12 cellular contexts compared by ENCODE assay signal in the genomic region with DNA sequence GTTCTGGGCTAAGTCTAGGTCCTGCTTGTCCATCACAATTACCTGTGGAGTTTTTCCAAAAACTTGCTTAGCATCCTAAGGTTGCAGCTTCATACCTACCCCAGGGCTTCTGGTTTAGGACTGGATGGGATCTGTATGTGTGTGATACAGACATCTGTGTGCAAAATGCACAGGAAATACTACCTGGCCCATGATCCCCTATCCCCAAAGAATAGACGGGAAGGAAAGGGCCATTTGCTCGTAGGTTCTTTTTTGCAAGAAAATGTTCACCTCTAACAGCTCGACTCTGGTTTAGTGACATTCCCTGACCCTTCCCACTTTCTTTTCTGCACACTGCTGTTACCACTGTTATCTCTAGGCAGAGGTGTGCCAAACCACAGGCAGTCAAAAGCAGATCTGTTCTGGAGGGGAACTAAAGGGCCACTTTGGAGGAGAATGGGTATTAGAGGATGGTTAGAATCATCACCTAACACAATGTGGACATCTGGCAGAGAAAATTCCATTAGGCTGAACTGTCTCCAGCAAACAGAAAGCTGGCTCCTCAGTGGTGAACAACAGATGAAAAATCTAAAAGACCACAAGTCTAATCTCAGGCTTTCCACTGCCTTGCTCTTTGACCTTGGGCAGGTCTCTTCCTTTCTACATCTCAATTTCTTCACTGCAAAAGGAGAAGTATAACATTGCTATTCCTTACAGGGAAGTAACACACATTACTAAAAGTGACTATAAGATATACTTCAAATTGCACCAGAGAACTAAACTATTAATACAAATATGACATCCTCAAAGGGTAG.
A peak's percentile ranks its signal among the peaks of the same experiment; 100 is the strongest.
DNase-seq lines count a peak whose midpoint lies in the region; TF ChIP-seq lines count a peak whose summit lies in the region.
"Had no signal": no experiment of that assay in that cellular context is flagged by ENCODE, and none has a peak within 500 bp of the region (broad histone marks: within the 10 kb centered on the region; RNA-seq: fewer than 3 reads in every experiment).

No MANE protein-coding gene starts in this region.

- CTCF ChIA-PET in RWPE1 (lab: Yijun Ruan, JAX), result no interaction called here

- DNase-seq in activated CD4-positive, alpha-beta T cell treated with anti-CD3 and anti-CD28 coated beads, Interleukin-2, amount 10 ng/mL, durations not matched to agents 24 days and 14 days, result no peak
- DNase-seq in activated CD4-positive, alpha-beta T cell treated with anti-CD3 and anti-CD28 coated beads, Interleukin-2, amount 50 U/mL, for 48 hours, result no peak
- DNase-seq in RWPE1 (ENCODE audit: low spot score) (peak; percentile 20), fibroblast of mammary gland (ENCODE audit: low read depth) (peak; percentile 86), spleen (no peak), T-helper 9 cell (no peak), prostate gland (ENCODE audit: low spot score) (no peak)
- DNase-seq in effector CD8-positive, alpha-beta T cell (lab: John Stamatoyannopoulos, UW), result no peak
- DNase-seq: NK-92 treated with Interleukin-12 subunit alpha and Interleukin-12 subunit beta, amount 100 ng/mL, for 24 hours had no signal

- no peaks in the 10 kb centered on the region for H3K27me3 Mint-ChIP-seq in activated CD4-positive, alpha-beta T cell treated with anti-CD3 and anti-CD28 coated beads, Interleukin-2, amount 10 ng/mL, durations not matched to agents 24 days and 14 days

- H3K9me3 Mint-ChIP-seq in activated CD4-positive, alpha-beta T cell treated with anti-CD3 and anti-CD28 coated beads, Interleukin-2, amount 10 ng/mL, durations not matched to agents 24 days and 14 days, result no peaks in the 10 kb centered on the region
- H3K9me3 Mint-ChIP-seq: activated T-helper 1 cell treated with anti-CD3 and anti-CD28 coated beads, Interleukin-12 subunit alpha, Interleukin-12 subunit beta, Interleukin-2, Interleukin-4 antibody, amounts not matched to agents 30 ng/mL and 10 ng/mL and 1 ng/mL, durations not matched to agents 14 hours and 24 hours and 36 hours had no signal

- H3K27ac ChIP-seq in RWPE1, result peak overlapping the region; percentile 83
- H3K27ac ChIP-seq in spleen, result peak overlapping the region in 7 of 8 donors; percentile 3 to 83 (median 77)
- H3K27ac ChIP-seq in prostate gland, result no peak overlapping the region
- H3K27ac ChIP-seq: vagina had no signal

- TF ChIP-seq CTCF in RWPE1 (conservative IDR thresholded peaks at IDR 0.05; ENCODE audit: low read depth) (no peak), fibroblast of mammary gland (conservative IDR thresholded peaks at IDR 0.05; ENCODE audit: control insufficient read depth, insufficient read depth, low read depth, low read length) (no peak), spleen (IDR thresholded peaks at IDR 0.05 in 8 of 11, conservative IDR thresholded peaks at IDR 0.05 in 3 of 11) (no peak), prostate gland (IDR thresholded peaks at IDR 0.05) (no peak)

- H3K36me3 ChIP-seq in spleen (peaks cover 0 to 7% (median 0%) of the 10 kb centered on the region in 6 donors), prostate gland (no peaks in the 10 kb centered on the region)
- H3K36me3 ChIP-seq: vagina had no signal

- WGBS in spleen, 5 donors, result 74 to 91% (median 84%) methylated on average over 3 of the region's 3 CpGs
- 76% methylated on average over 3 of the region's 3 CpGs for WGBS in prostate gland

- no peaks in the 10 kb centered on the region for H3K27me3 ChIP-seq in spleen (replicated peaks in 1 of 7)
- no peaks in the 10 kb centered on the region for H3K27me3 ChIP-seq in prostate gland (replicated peaks; ENCODE audit: insufficient read depth)
- H3K27me3 ChIP-seq: vagina had no signal

- H3K27ac Mint-ChIP-seq in activated CD4-positive, alpha-beta T cell treated with anti-CD3 and anti-CD28 coated beads, Interleukin-2, amount 10 ng/mL, durations not matched to agents 24 days and 14 days, result peak overlapping the region; percentile 36
- H3K27ac Mint-ChIP-seq: activated T-helper 1 cell treated with anti-CD3 and anti-CD28 coated beads, Interleukin-12 subunit alpha, Interleukin-12 subunit beta, Interleukin-2, Interleukin-4 antibody, amounts not matched to agents 30 ng/mL and 10 ng/mL and 1 ng/mL, durations not matched to agents 14 hours and 24 hours and 36 hours had no signal

- H3K4me1 ChIP-seq in spleen, result peaks cover 4 to 87% (median 56%) of the 10 kb centered on the region in 6 donors
- no peaks in the 10 kb centered on the region for H3K4me1 ChIP-seq in prostate gland (replicated peaks)

- peaks cover 25% of the 10 kb centered on the region for H3K4me1 Mint-ChIP-seq in activated CD4-positive, alpha-beta T cell treated with anti-CD3 and anti-CD28 coated beads, Interleukin-2, amount 10 ng/mL, durations not matched to agents 24 days and 14 days

- H3K4me3 Mint-ChIP-seq in activated CD4-positive, alpha-beta T cell treated with anti-CD3 and anti-CD28 coated beads, Interleukin-2, amount 10 ng/mL, durations not matched to agents 24 days and 14 days, result no peak overlapping the region
- H3K4me3 Mint-ChIP-seq: activated T-helper 1 cell treated with anti-CD3 and anti-CD28 coated beads, Interleukin-12 subunit alpha, Interleukin-12 subunit beta, Interleukin-2, Interleukin-4 antibody, amounts not matched to agents 30 ng/mL and 10 ng/mL and 1 ng/mL, durations not matched to agents 14 hours and 24 hours and 36 hours had no signal

- POLR2A ChIA-PET in RWPE1 (lab: Yijun Ruan, JAX; ENCODE audit: low non-redundant PET), result no interaction called here

- peaks cover 2% of the 10 kb centered on the region for H3K36me3 Mint-ChIP-seq in activated CD4-positive, alpha-beta T cell treated with anti-CD3 and anti-CD28 coated beads, Interleukin-2, amount 10 ng/mL, durations not matched to agents 24 days and 14 days (ENCODE audit: low read depth)

- H3K9me3 ChIP-seq in spleen (no peaks in the 10 kb centered on the region), prostate gland (no peaks in the 10 kb centered on the region)
- H3K9me3 ChIP-seq: vagina had no signal

- intact Hi-C loops in activated CD4-positive, alpha-beta T cell treated with anti-CD3 and anti-CD28 coated beads, Interleukin-2, amount 10 ng/mL, durations not matched to agents 24 days and 14 days (cut with micrococcal nuclease), result no loop called here
- intact Hi-C loops in spleen (cut with DNase I; ENCODE audit: low total_unique reads) (no loop called here), prostate gland (cut with DNase I) (no loop called here)

- TF ChIP-seq POLR2A in spleen (IDR thresholded peaks at IDR 0.05) (no peak), prostate gland (IDR thresholded peaks at IDR 0.05) (no peak)

- H3K4me3 ChIP-seq in fibroblast of mammary gland (ENCODE audit: control insufficient read depth, low read depth, low read length), result no peak overlapping the region
- H3K4me3 ChIP-seq in spleen, result no peak overlapping the region
- no peak overlapping the region for H3K4me3 ChIP-seq in prostate gland
- H3K4me3 ChIP-seq: skin epidermis, vagina had no signal

Comparison
In these comparisons a context has a peak if more than half of its experiments do, and no peak if none do; other contexts are left out.
1. DNase-seq: peak in RWPE1 (single experiment) and fibroblast of mammary gland (single experiment); none in activated CD4-positive, alpha-beta T cell treated with anti-CD3 and anti-CD28 coated beads, Interleukin-2, amount 10 ng/mL, durations not matched to agents 24 days and 14 days (single experiment), activated CD4-positive, alpha-beta T cell treated with anti-CD3 and anti-CD28 coated beads, Interleukin-2, amount 50 U/mL, for 48 hours (0 of 2), spleen (single experiment), T-helper 9 cell (single experiment), effector CD8-positive, alpha-beta T cell (single experiment) and prostate gland (single experiment).
2. H3K27ac ChIP-seq: peak in RWPE1 (single experiment) and spleen (7 of 8); none in prostate gland (0 of 2).